Comparison of ENCODE assay signal across 8 cellular contexts in genomic region chr4:103197765-103198110, GRCh38. TPM values are rescaled to one million over a fixed set of nuclear protein-coding genes. Genes with fewer than 3 reads are reported as not detected.
DNase-seq lines count a peak whose midpoint lies in the region; ATAC-seq and TF ChIP-seq lines count a peak whose summit lies in the region.

No MANE protein-coding gene starts in this region.

- H3K4me3 ChIP-seq in AG10803 (ENCODE audit: low read length) (peak overlapping the region; percentile 80), stomach (peak overlapping the region; percentile 66 to 96 (median 84))

- TF ChIP-seq POLR2A in stomach (IDR thresholded peaks at IDR 0.05) = no peak

- TF ChIP-seq EP300 in stomach (IDR thresholded peaks at IDR 0.05) = no peak

- H3K9me3 Mint-ChIP-seq in activated naive CD8-positive, alpha-beta T cell treated with anti-CD3 and anti-CD28 coated beads for 36 hours = no peaks in the 10 kb centered on the region

- peaks cover 8% of the 10 kb centered on the region for H3K27me3 Mint-ChIP-seq in activated naive CD8-positive, alpha-beta T cell treated with anti-CD3 and anti-CD28 coated beads for 36 hours

- peak overlapping the region in 4 of 5 donors; percentile 52 to 83 (median 76) for H3K27ac ChIP-seq in stomach

- WGBS in stomach, 5 donors = 0 to 2% (median 0%) methylated on average over 9 of the region's 9 CpGs

- peaks cover 6% of the 10 kb centered on the region for H3K4me1 Mint-ChIP-seq in activated naive CD8-positive, alpha-beta T cell treated with anti-CD3 and anti-CD28 coated beads for 36 hours

- no peak for DNase-seq in AG10803 (ENCODE audit: low read depth)
- no peak for DNase-seq in activated naive CD8-positive, alpha-beta T cell treated with anti-CD3 and anti-CD28 coated beads for 36 hours
- peak; percentile 40 for DNase-seq in iris pigment epithelial cell (ENCODE audit: low read depth)
- DNase-seq in stomach = no peak
- DNase-seq in activated CD8-positive, alpha-beta memory T cell treated with anti-CD3 and anti-CD28 coated beads for 24 hours = no peak
- DNase-seq in AG08396 (ENCODE audit: low spot score) = no peak

- H3K27me3 ChIP-seq in stomach = no peaks in the 10 kb centered on the region

- no peaks in the 10 kb centered on the region for H3K9me3 ChIP-seq in stomach

- intact Hi-C loops in stomach (cut with DNase I; ENCODE audit: low total_unique reads) = no loop called here

- peaks cover 0 to 20% (median 12%) of the 10 kb centered on the region in 4 donors for H3K4me1 ChIP-seq in stomach

- TF ChIP-seq CTCF in AG10803 (conservative IDR thresholded peaks at IDR 0.05; ENCODE audit: low read length) (no peak), stomach (IDR thresholded peaks at IDR 0.05) (no peak)

- H3K36me3 ChIP-seq in stomach = no peaks in the 10 kb centered on the region

- H3K36me3 Mint-ChIP-seq in activated naive CD8-positive, alpha-beta T cell treated with anti-CD3 and anti-CD28 coated beads for 36 hours = peaks cover 19% of the 10 kb centered on the region

- H3K27ac Mint-ChIP-seq in activated naive CD8-positive, alpha-beta T cell treated with anti-CD3 and anti-CD28 coated beads for 36 hours = peak overlapping the region; percentile 70

- ATAC-seq in GM19328 (IDR thresholded peaks at IDR 0.05; ENCODE audit: unreplicated experiment) (peak; percentile 41), HG03342 (IDR thresholded peaks at IDR 0.05; ENCODE audit: unreplicated experiment) (peak; percentile 42)

- peak overlapping the region; percentile 93 for H3K4me3 Mint-ChIP-seq in activated naive CD8-positive, alpha-beta T cell treated with anti-CD3 and anti-CD28 coated beads for 36 hours

RNA-seq across cellular contexts. Expression of gene CENPE, which starts 0.4 kb away (rescaled TPM):
- 10 to 100 TPM; 34.2 to 36.8 TPM for total RNA-seq in activated naive CD8-positive, alpha-beta T cell treated with anti-CD3 and anti-CD28 coated beads for 36 hours
- total RNA-seq in stomach = 1 to 10 TPM; 2.3 to 9.4 (median 4.1) TPM
- polyA plus RNA-seq in stomach = 1 to 10 TPM in 1 of 3 donors, under 1 TPM in 2; 0.31 to 1.3 (median 0.31) TPM
